In the genomic region with DNA sequence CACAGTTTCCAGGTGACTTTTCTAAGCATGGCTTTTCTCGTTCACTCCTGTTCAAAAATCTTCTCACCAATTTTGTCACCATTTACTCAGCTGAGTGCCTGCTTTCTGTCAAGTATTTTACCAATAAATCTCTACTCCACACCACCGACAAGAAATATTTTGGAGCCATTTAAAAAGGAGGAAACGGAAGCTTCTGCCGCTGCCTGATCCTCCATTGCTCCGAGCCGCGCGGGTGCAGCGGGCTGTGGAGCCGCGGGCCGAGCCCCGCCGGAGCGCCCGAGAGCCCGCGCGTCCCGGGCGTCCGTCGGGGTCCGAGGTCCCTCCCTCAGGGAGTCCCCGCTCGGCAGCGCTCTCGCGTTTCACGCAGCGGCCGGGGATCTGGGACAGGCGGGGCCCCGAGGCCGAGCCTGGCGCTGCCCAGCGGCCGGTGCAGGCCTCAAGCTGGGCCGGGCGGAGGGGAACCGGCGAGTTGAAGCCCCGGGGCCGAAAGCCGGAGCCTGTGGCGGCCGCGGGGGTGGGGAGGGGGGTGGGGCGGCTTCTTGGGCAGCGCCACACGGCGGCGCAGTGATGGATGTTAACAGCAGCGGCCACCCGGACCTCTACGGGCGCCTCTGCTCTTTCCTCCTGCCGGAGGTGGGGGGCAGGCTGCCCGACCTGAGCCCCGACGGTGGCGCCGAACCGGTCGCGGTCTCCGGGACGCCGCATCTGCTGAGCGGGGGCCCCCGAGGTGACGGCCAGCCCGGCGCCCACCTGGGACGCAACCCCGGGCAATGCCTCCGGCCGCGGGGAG, we compare ENCODE assay signal across 8 cellular contexts. TPM values are rescaled to one million over a fixed set of nuclear protein-coding genes. Genes with fewer than 3 reads are reported as not detected.
A peak's percentile ranks its signal among the peaks of the same experiment; 100 is the strongest.
DNase-seq lines count a peak whose midpoint lies in the region; ATAC-seq and TF ChIP-seq lines count a peak whose summit lies in the region.

No MANE protein-coding gene starts in this region.

- H3K27ac ChIP-seq in endodermal cell (ENCODE audit: low read depth, low read length), result peak overlapping the region; percentile 39

- peaks cover 4% of the 10 kb centered on the region for H3K4me1 ChIP-seq in endodermal cell (ENCODE audit: control insufficient read depth, insufficient read depth, low read length)

- peak overlapping the region; percentile 82 for H3K4me3 ChIP-seq in BJ (ENCODE audit: low read depth, low read length)
- H3K4me3 ChIP-seq in endodermal cell (ENCODE audit: low read length), result peak overlapping the region; percentile 84

- H3K27ac Mint-ChIP-seq in endodermal cell, result peak overlapping the region; percentile 65
- H3K27ac Mint-ChIP-seq in stimulated activated naive B cell treated with anti-CD40 and anti-IgM and Interleukin-4, amounts not matched to agents 10 μg/mL and 1 μg/mL and 100 μg/mL, for 72 hours, result peak overlapping the region; percentile 88

- DNase-seq in BJ (ENCODE audit: low read depth) (no peak), NCI-H2227 (lab: John Stamatoyannopoulos, UW; ENCODE audit: unreplicated experiment) (peak; percentile 49), endodermal cell (peak; percentile 91), lung microvascular endothelial cell (ENCODE audit: low read depth in 2 of 2) (peak; percentile 74 to 79)
- DNase-seq in activated CD8-positive, alpha-beta memory T cell treated with anti-CD3 and anti-CD28 coated beads for 24 hours, result peak; percentile 80
- DNase-seq in stimulated activated naive B cell treated with anti-CD40 and anti-IgM and Interleukin-4, amounts not matched to agents 10 μg/mL and 1 μg/mL and 100 μg/mL, for 72 hours, result peak; percentile 15

- H3K36me3 ChIP-seq in BJ (ENCODE audit: control insufficient read depth, insufficient read depth, low read length) (peaks cover 1% of the 10 kb centered on the region; the same call in 1 of the 2 replicates), endodermal cell (ENCODE audit: control insufficient read depth, insufficient read depth, low read length) (no peaks in the 10 kb centered on the region)

- no peaks in the 10 kb centered on the region for H3K36me3 Mint-ChIP-seq in endodermal cell (ENCODE audit: low read depth)
- no peaks in the 10 kb centered on the region for H3K36me3 Mint-ChIP-seq in stimulated activated naive B cell treated with anti-CD40 and anti-IgM and Interleukin-4, amounts not matched to agents 10 μg/mL and 1 μg/mL and 100 μg/mL, for 72 hours

- TF ChIP-seq CTCF in BJ (IDR thresholded peaks at IDR 0.05; ENCODE audit: insufficient read depth, low read depth, low read length), result peak; percentile 50
- peak; percentile 78 for TF ChIP-seq CTCF in endodermal cell (conservative IDR thresholded peaks at IDR 0.05)

- H3K4me1 Mint-ChIP-seq in endodermal cell, result peaks cover 25% of the 10 kb centered on the region
- H3K4me1 Mint-ChIP-seq in stimulated activated naive B cell treated with anti-CD40 and anti-IgM and Interleukin-4, amounts not matched to agents 10 μg/mL and 1 μg/mL and 100 μg/mL, for 72 hours, result peaks cover 24 to 46% of the 10 kb centered on the region in 2 donors

- H3K27me3 ChIP-seq in BJ (ENCODE audit: control insufficient read depth, insufficient read depth, low read length) (no peaks in the 10 kb centered on the region), endodermal cell (ENCODE audit: control insufficient read depth, insufficient read depth, low read length, poor library complexity, severe bottlenecking) (peaks cover 28% of the 10 kb centered on the region)

- H3K4me3 Mint-ChIP-seq in endodermal cell, result peak overlapping the region; percentile 82
- peak overlapping the region; percentile 91 to 93 for H3K4me3 Mint-ChIP-seq in stimulated activated naive B cell treated with anti-CD40 and anti-IgM and Interleukin-4, amounts not matched to agents 10 μg/mL and 1 μg/mL and 100 μg/mL, for 72 hours

- H3K9me3 Mint-ChIP-seq in endodermal cell, result no peaks in the 10 kb centered on the region
- H3K9me3 Mint-ChIP-seq in stimulated activated naive B cell treated with anti-CD40 and anti-IgM and Interleukin-4, amounts not matched to agents 10 μg/mL and 1 μg/mL and 100 μg/mL, for 72 hours, result no peaks in the 10 kb centered on the region

- WGBS in endodermal cell (ENCODE audit: insufficient coverage in 1 of 2, insufficient read length in 1 of 2), 2 experiments, result 2 to 5% methylated on average over 17 to 78 of the region's 79 CpGs

- CTCF ChIA-PET in BJ (lab: Yijun Ruan, JAX), result interaction anchor here (1.3 kb wide), 2 partner anchors 18 to 234 kb away, joined by 3 read pairs; no protein-coding TSS in a partner anchor

- peaks cover 53% of the 10 kb centered on the region for H3K27me3 Mint-ChIP-seq in endodermal cell (ENCODE audit: insufficient read depth)
- peaks cover 0 to 12% of the 10 kb centered on the region in 2 donors for H3K27me3 Mint-ChIP-seq in stimulated activated naive B cell treated with anti-CD40 and anti-IgM and Interleukin-4, amounts not matched to agents 10 μg/mL and 1 μg/mL and 100 μg/mL, for 72 hours

- peak overlapping the region; percentile 13 for H3K9ac ChIP-seq in endodermal cell (ENCODE audit: extremely low read depth, low read length, poor library complexity, severe bottlenecking)

- POLR2A ChIA-PET in BJ (lab: Charles Lee), result no interaction called here

- ATAC-seq in GM19452 (IDR thresholded peaks at IDR 0.05; ENCODE audit: unreplicated experiment) (peak; percentile 27), HG03457 (IDR thresholded peaks at IDR 0.05; ENCODE audit: unreplicated experiment) (no peak)
- peak; percentile 21 to 39 for ATAC-seq in stimulated activated naive B cell treated with anti-CD40 and anti-IgM and Interleukin-4, amounts not matched to agents 10 μg/mL and 1 μg/mL and 100 μg/mL, for 72 hours (replicated peaks)

- no peaks in the 10 kb centered on the region for H3K9me3 ChIP-seq in endodermal cell (ENCODE audit: control insufficient read depth, low read length)

RNA-seq across cellular contexts. Expression of a gene that starts 1.1 kb away (rescaled TPM):
- polyA plus RNA-seq in BJ (2011; rRNA removed), result 40.6 and 41.9 TPM in 2 replicates
- 34.8 and 46.9 TPM in 2 replicates for polyA minus RNA-seq in BJ (2011; rRNA and poly(A)+ RNA removed)
- total RNA-seq in endodermal cell (10 to 100 TPM; 27.4 to 29.1 TPM), lung microvascular endothelial cell (19.0 and 28.2 TPM in 2 replicates)
- 38.6 TPM for polyA plus RNA-seq in endodermal cell (2013, experiment 1 of 2)
- 38.0 TPM for polyA plus RNA-seq in endodermal cell (2013, experiment 2 of 2)

RNA-seq across cellular contexts. Expression of a gene that starts 43.1 kb away (rescaled TPM):
- polyA plus RNA-seq in BJ (2011; rRNA removed), result 2.4 and 2.8 TPM in 2 replicates
- polyA minus RNA-seq in BJ (2011; rRNA and poly(A)+ RNA removed), result 3.6 and 6.6 TPM in 2 replicates
- total RNA-seq in endodermal cell, result 10 to 100 TPM; 20.8 to 32.0 TPM
- polyA plus RNA-seq in endodermal cell (2013, experiment 1 of 2), result 21.3 TPM
- polyA plus RNA-seq in endodermal cell (2013, experiment 2 of 2), result 18.6 TPM
- 6.5 and 13.9 TPM in 2 replicates for total RNA-seq in lung microvascular endothelial cell

RNA-seq across cellular contexts. Expression of a gene that starts 49.2 kb away (rescaled TPM):
- not detected in 2 replicates for polyA plus RNA-seq in BJ (2011; rRNA removed)
- polyA minus RNA-seq in BJ (2011; rRNA and poly(A)+ RNA removed), result not detected in 2 replicates
- total RNA-seq in endodermal cell (not detected), lung microvascular endothelial cell (under 0.01 TPM in 1 of 2 replicates, not detected in the other)
- not detected for polyA plus RNA-seq in endodermal cell (2013, experiment 1 of 2)
- not detected for polyA plus RNA-seq in endodermal cell (2013, experiment 2 of 2)
